In the genomic region with DNA sequence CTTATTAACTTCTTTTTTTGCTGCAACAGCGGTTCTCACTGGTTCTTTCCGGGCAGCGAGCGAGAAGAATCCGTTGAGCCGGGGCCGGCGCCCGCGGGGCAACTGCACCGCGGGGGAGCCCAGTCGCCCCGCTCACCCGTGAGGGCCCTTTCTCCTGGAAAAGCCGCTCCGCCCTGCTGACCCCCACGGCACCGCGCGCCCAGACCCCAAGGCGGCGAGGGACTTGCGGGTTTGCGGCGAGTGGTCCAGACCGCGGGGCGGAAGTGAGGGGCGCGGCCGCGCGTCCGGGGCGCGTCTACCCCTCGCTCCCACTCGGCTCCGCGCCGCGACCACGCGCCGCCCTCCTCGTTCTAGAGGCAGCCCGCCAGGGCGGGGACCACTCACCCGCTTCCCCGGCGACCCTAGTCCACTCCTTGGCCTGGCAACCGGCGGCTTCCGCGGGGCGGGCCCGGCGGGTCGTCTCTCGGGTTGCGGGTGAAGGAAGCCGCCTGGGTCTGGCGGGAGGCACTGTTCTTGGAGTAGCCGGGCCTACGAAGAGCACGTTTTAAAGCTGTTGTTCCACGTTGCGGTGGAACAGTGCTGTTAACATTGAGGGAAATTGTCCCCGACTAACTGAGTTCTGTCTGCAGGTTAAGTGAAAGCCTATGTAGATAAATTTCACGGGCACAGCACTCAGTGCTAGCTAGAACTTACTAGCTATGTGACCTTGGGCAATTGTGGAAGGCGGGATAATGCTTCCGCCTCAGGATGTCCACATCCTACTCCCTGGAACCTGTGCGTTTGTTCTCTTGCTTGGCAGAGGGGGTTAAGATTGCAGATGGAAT, we compare ENCODE assay signal across 8 cellular contexts. TPM values are rescaled to one million over a fixed set of nuclear protein-coding genes. Genes with fewer than 3 reads are reported as not detected.
DNase-seq lines count a peak whose midpoint lies in the region; ATAC-seq lines count a peak whose summit lies in the region.

Gene NEK3, minus strand, starts transcription at position 439 of the 824 bp plus-strand sequence. CDS start 3,406 bp downstream, outside the sequence.

- peak; percentile 72 for ATAC-seq in HG02884 (IDR thresholded peaks at IDR 0.05; ENCODE audit: unreplicated experiment)

- peak; percentile 11 for DNase-seq in NCI-H1436 (lab: John Stamatoyannopoulos, UW)
- DNase-seq in NCI-H1436 treated with DMSO at 0.1 percent for 48 hours (lab: John Stamatoyannopoulos, UW), result no peak
- DNase-seq in NCI-H2107 (lab: John Stamatoyannopoulos, UW), result peak; percentile 0
- DNase-seq in activated CD4-positive, CD25-positive, alpha-beta regulatory T cell treated with anti-CD3 and anti-CD28 coated beads, Interleukin-2, amount 50 U/mL, for 16 hours (ENCODE audit: low read depth, low spot score), result peak; percentile 9
- DNase-seq in cerebellum (ENCODE audit: low spot score), result peak; percentile 72
- DNase-seq in islet precursor cell, result peak; percentile 84
- DNase-seq in stimulated activated CD4-positive, alpha-beta T cell treated with anti-CD3 and anti-CD28 coated beads, Interleukin-12 subunit alpha, Interleukin-12 subunit beta, amount 100 ng/mL, for 24 hours (ENCODE audit: low read depth in 2 of 2), result peak; percentile 13 to 26

RNA-seq across cellular contexts. Expression of gene NEK3, which starts in this region (rescaled TPM):
- 13.8 TPM for total RNA-seq in cerebellum
